In the genomic region with DNA sequence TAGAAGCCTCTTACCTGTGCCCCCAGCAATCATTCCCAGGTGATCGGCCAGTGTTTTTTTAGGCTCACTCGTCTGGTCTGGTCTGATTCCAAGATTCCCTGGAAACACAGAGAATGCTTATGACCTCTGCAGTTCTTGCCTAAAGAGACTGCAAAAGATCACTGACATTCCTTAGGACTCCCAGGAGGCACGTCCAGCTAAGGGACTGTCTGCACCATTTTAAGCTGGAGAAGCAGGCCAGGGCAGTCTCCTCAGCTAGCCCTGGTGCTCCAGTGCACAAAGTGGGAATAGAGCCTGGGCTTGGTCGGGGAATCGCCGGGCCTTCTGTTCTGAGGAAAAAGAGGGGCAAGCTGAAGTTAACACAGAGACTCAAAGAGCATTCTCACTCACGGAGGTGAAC, we compare ENCODE assay signal across 15 cellular contexts. TPM values are rescaled to one million over a fixed set of nuclear protein-coding genes. Genes with fewer than 3 reads are reported as not detected.
A peak's percentile ranks its signal among the peaks of the same experiment; 100 is the strongest.
DNase-seq lines count a peak whose midpoint lies in the region; ATAC-seq and TF ChIP-seq lines count a peak whose summit lies in the region.
"Had no signal": no experiment of that assay in that cellular context is flagged by ENCODE, and none has a peak within 500 bp of the region (broad histone marks: within the 10 kb centered on the region; RNA-seq: fewer than 3 reads in every experiment).

No MANE protein-coding gene starts in this region.

- no peak for TF ChIP-seq CTCF in PC-3 (conservative IDR thresholded peaks at IDR 0.05; ENCODE audit: low read depth, low read length)
- no peak for TF ChIP-seq CTCF in neural progenitor cell (IDR thresholded peaks at IDR 0.05)
- no peak for TF ChIP-seq CTCF in tibial nerve (IDR thresholded peaks at IDR 0.05)
- no peak for TF ChIP-seq CTCF in natural killer cell (IDR thresholded peaks at IDR 0.05)

- no peaks in the 10 kb centered on the region for H4K20me1 ChIP-seq in PC-3 (ENCODE audit: low read length)
- H4K20me1 ChIP-seq in neural progenitor cell (ENCODE audit: low read depth), result no peaks in the 10 kb centered on the region

- H3K36me3 Mint-ChIP-seq in neural progenitor cell (peaks cover 5% of the 10 kb centered on the region), natural killer cell (no peaks in the 10 kb centered on the region)

- no peak for DNase-seq in PC-3
- DNase-seq in neural progenitor cell (ENCODE audit: low spot score), result no peak
- no peak for DNase-seq in tibial nerve (ENCODE audit: low spot score in 2 of 2)
- no peak for DNase-seq in natural killer cell
- DNase-seq in activated CD4-positive, alpha-beta T cell treated with anti-CD3 and anti-CD28 coated beads, Interleukin-2, amount 50 U/mL, for 4 hours, result no peak
- DNase-seq: BE2C; CD4-positive, alpha-beta memory T cell; HCEC 1CT; NCI-H1436 treated with DMSO at 0.1 percent for 48 hours; NCI-H2081; NCI-H524; SHP77 treated with DMSO at 0.1 percent for 48 hours had no signal

- no peaks in the 10 kb centered on the region for H3K9me2 ChIP-seq in PC-3 (replicated peaks; ENCODE audit: low read length)

- H3K27ac ChIP-seq in PC-3 (ENCODE audit: low read length) (peak overlapping the region; percentile 55), esophagus (ENCODE audit: low read depth in 2 of 2, low read length in 1 of 2) (peak overlapping the region; percentile 45 to 82), neural progenitor cell (no peak overlapping the region), tibial nerve (peak overlapping the region; percentile 46 to 96 (median 78))

- WGBS in esophagus, 2 donors, result 72 to 76% methylated on average over 7 of the region's 7 CpGs
- 31 to 36% methylated on average over 7 of the region's 7 CpGs for WGBS in tibial nerve, 2 donors

- H3K9ac ChIP-seq in PC-3 (ENCODE audit: low read length) (no peak overlapping the region), neural progenitor cell (no peak overlapping the region)

- H3K4me1 ChIP-seq in PC-3 (ENCODE audit: insufficient read depth, low read length), result peaks cover 10% of the 10 kb centered on the region
- H3K4me1 ChIP-seq in esophagus (ENCODE audit: control insufficient read depth in 2 of 2, insufficient read depth in 2 of 2, low read length in 1 of 2), result peaks cover 7 to 19% of the 10 kb centered on the region in 2 donors
- H3K4me1 ChIP-seq in neural progenitor cell, result peaks cover 34% of the 10 kb centered on the region
- peaks cover 0 to 67% (median 17%) of the 10 kb centered on the region in 4 donors for H3K4me1 ChIP-seq in tibial nerve
- H3K4me1 ChIP-seq: BE2C had no signal

- H2AFZ ChIP-seq in PC-3 (ENCODE audit: low read length) (no peak overlapping the region), neural progenitor cell (replicated peaks) (no peak overlapping the region)

- BruUV-seq in PC-3 (replicated peaks; lab: Mats Ljungman, UMichigan), result no TSS peak

- H3K4me1 Mint-ChIP-seq in neural progenitor cell, result peaks cover 14% of the 10 kb centered on the region
- peaks cover 0 to 13% of the 10 kb centered on the region in 2 donors for H3K4me1 Mint-ChIP-seq in natural killer cell

- H3K9me3 Mint-ChIP-seq in neural progenitor cell (peaks cover 4% of the 10 kb centered on the region), natural killer cell (no peaks in the 10 kb centered on the region)
- H3K9me3 Mint-ChIP-seq: CD4-positive, alpha-beta memory T cell had no signal

- H3K9me3 ChIP-seq in PC-3 (ENCODE audit: low read length) (no peaks in the 10 kb centered on the region), esophagus (ENCODE audit: control insufficient read depth in 2 of 2, insufficient read depth in 1 of 2, low read depth in 1 of 2, low read length in 1 of 2) (no peaks in the 10 kb centered on the region), neural progenitor cell (ENCODE audit: low read depth) (no peaks in the 10 kb centered on the region), tibial nerve (no peaks in the 10 kb centered on the region)
- H3K9me3 ChIP-seq: BE2C had no signal

- intact Hi-C loops in PC-3 (cut with micrococcal nuclease) (no loop called here), natural killer cell (cut with micrococcal nuclease) (no loop called here)

- POLR2A ChIA-PET in PC-3 (lab: Charles Lee; ENCODE audit: unreplicated experiment), result no interaction called here

- H3K4me2 ChIP-seq in PC-3 (ENCODE audit: low read length) (no peak overlapping the region), neural progenitor cell (peak overlapping the region; percentile 31)

- H3K27me3 Mint-ChIP-seq in neural progenitor cell (ENCODE audit: insufficient read depth, low read depth), result peaks cover 5% of the 10 kb centered on the region
- H3K27me3 Mint-ChIP-seq in natural killer cell (ENCODE audit: low read depth in 2 of 2), result peaks cover 12 to 15% of the 10 kb centered on the region in 2 donors

- H3K4me3 ChIP-seq in PC-3 (ENCODE audit: low read length), result no peak overlapping the region
- H3K4me3 ChIP-seq in esophagus (ENCODE audit: low read depth in 1 of 2, low read length in 2 of 2), result no peak overlapping the region
- H3K4me3 ChIP-seq in neural progenitor cell, result no peak overlapping the region
- no peak overlapping the region for H3K4me3 ChIP-seq in tibial nerve

- no peaks in the 10 kb centered on the region for H3K79me2 ChIP-seq in PC-3 (ENCODE audit: low read length)
- no peaks in the 10 kb centered on the region for H3K79me2 ChIP-seq in neural progenitor cell (ENCODE audit: low read depth)

- H3K36me3 ChIP-seq in PC-3 (ENCODE audit: low read depth, low read length), result no peaks in the 10 kb centered on the region
- H3K36me3 ChIP-seq in esophagus (ENCODE audit: control insufficient read depth in 2 of 2, insufficient read depth in 2 of 2, low read length in 1 of 2), result peaks cover 4 to 5% of the 10 kb centered on the region in 2 donors
- H3K36me3 ChIP-seq in neural progenitor cell, result no peaks in the 10 kb centered on the region
- H3K36me3 ChIP-seq in tibial nerve, result peaks cover 0 to 44% (median 0%) of the 10 kb centered on the region in 3 donors
- H3K36me3 ChIP-seq: BE2C had no signal

- H3K27me3 ChIP-seq in PC-3 (ENCODE audit: low read length), result no peaks in the 10 kb centered on the region
- H3K27me3 ChIP-seq in esophagus (ENCODE audit: control insufficient read depth in 1 of 2, insufficient read depth in 2 of 2, low read length in 2 of 2), result no peaks in the 10 kb centered on the region
- no peaks in the 10 kb centered on the region for H3K27me3 ChIP-seq in neural progenitor cell
- no peaks in the 10 kb centered on the region for H3K27me3 ChIP-seq in tibial nerve

- no peak overlapping the region for H3K27ac Mint-ChIP-seq in neural progenitor cell
- H3K27ac Mint-ChIP-seq in natural killer cell, result no peak overlapping the region
- H3K27ac Mint-ChIP-seq: CD4-positive, alpha-beta memory T cell had no signal

- ATAC-seq in PC-3 (no peak), GM18498 (IDR thresholded peaks at IDR 0.05; ENCODE audit: unreplicated experiment) (no peak), natural killer cell (no peak)

- H3F3A ChIP-seq in PC-3 (ENCODE audit: low read length, unreplicated experiment), result no peaks in the 10 kb centered on the region
- H3F3A ChIP-seq in neural progenitor cell (ENCODE audit: low read depth), result peaks cover 13% of the 10 kb centered on the region

- TF ChIP-seq EP300 in tibial nerve (IDR thresholded peaks at IDR 0.05), result no peak

- H3K4me3 Mint-ChIP-seq in neural progenitor cell (no peak overlapping the region), natural killer cell (no peak overlapping the region)
- H3K4me3 Mint-ChIP-seq: CD4-positive, alpha-beta memory T cell had no signal

- TF ChIP-seq POLR2A in tibial nerve (IDR thresholded peaks at IDR 0.05), result no peak

- CTCF ChIA-PET in PC-3 (lab: Charles Lee), result no interaction called here

RNA-seq across cellular contexts. Expression of a gene that starts 4.8 kb away (rescaled TPM):
- total RNA-seq in PC-3 (2014; rRNA removed), result 2.9 and 5.4 TPM in 2 replicates
- polyA plus RNA-seq in esophagus, result 10 to 100 TPM; 10.0 to 20.7 TPM
- total RNA-seq in neural progenitor cell (ENCODE audit: low replicate concordance), result 24.6 and 37.1 TPM in 2 replicates
- 100 to 1,000 TPM in 1 of 4 donors, 10 to 100 TPM in 3; 50.8 to 104 (median 58.2) TPM for total RNA-seq in tibial nerve
- total RNA-seq in natural killer cell, result 1 to 10 TPM in 1 of 3 donors, under 1 TPM in 2; 0.31 to 1.2 (median 0.55) TPM
- total RNA-seq: CD4-positive, alpha-beta memory T cell had no signal

RNA-seq across cellular contexts. Expression of a gene that starts 37.8 kb away (rescaled TPM):
- not detected in 2 replicates for total RNA-seq in PC-3 (2014; rRNA removed)
- polyA plus RNA-seq in esophagus, result under 1 TPM; 0.06 to 0.14 TPM
- not detected in 2 replicates for total RNA-seq in neural progenitor cell (ENCODE audit: low replicate concordance)
- total RNA-seq in tibial nerve, result not detected
- not detected for total RNA-seq in natural killer cell
- total RNA-seq: CD4-positive, alpha-beta memory T cell; HT1080 had no signal
- polyA plus RNA-seq: CD4-positive, alpha-beta memory T cell had no signal
